Comparison of ENCODE assay signal across 17 cellular contexts in genomic region chr10:47316131-47316530, GRCh38. TPM values are rescaled to one million over a fixed set of nuclear protein-coding genes. Genes with fewer than 3 reads are reported as not detected.
A peak's percentile ranks its signal among the peaks of the same experiment; 100 is the strongest.
DNase-seq lines count a peak whose midpoint lies in the region; ATAC-seq and TF ChIP-seq lines count a peak whose summit lies in the region.
"Had no signal": no experiment of that assay in that cellular context is flagged by ENCODE, and none has a peak within 500 bp of the region (broad histone marks: within the 10 kb centered on the region; RNA-seq: fewer than 3 reads in every experiment).

No MANE protein-coding gene starts in this region.

- TF ChIP-seq CTCF in chondrocyte (IDR thresholded peaks at IDR 0.05) (no peak), nephron progenitor cell (IDR thresholded peaks at IDR 0.05) (no peak)

- ATAC-seq in Right ventricle myocardium inferior = no peak
- no peak for ATAC-seq in GM18858 (IDR thresholded peaks at IDR 0.05; ENCODE audit: unreplicated experiment)
- ATAC-seq: A549; CD8-positive, alpha-beta T cell had no signal

- H3K36me3 Mint-ChIP-seq in chondrocyte (ENCODE audit: low read depth) (no peaks in the 10 kb centered on the region), nephron progenitor cell (ENCODE audit: low read depth) (no peaks in the 10 kb centered on the region)
- H3K36me3 Mint-ChIP-seq: CD8-positive, alpha-beta T cell had no signal

- H3K27me3 Mint-ChIP-seq in chondrocyte (ENCODE audit: low read depth) (peaks cover 5% of the 10 kb centered on the region), nephron progenitor cell (ENCODE audit: low read depth, poor library complexity) (peaks cover 7% of the 10 kb centered on the region)
- H3K27me3 Mint-ChIP-seq: CD4-positive, alpha-beta T cell had no signal

- no peaks in the 10 kb centered on the region for H3K9me3 Mint-ChIP-seq in chondrocyte (ENCODE audit: low read depth)
- H3K9me3 Mint-ChIP-seq in nephron progenitor cell = no peaks in the 10 kb centered on the region
- H3K9me3 Mint-ChIP-seq: CD4-positive, alpha-beta T cell; CD8-positive, alpha-beta T cell had no signal

- no peak overlapping the region for H3K27ac Mint-ChIP-seq in chondrocyte (ENCODE audit: unreplicated experiment)
- H3K27ac Mint-ChIP-seq in nephron progenitor cell = peak overlapping the region; percentile 26
- H3K27ac Mint-ChIP-seq: B cell; CD4-positive, alpha-beta T cell; CD8-positive, alpha-beta T cell had no signal

- peaks cover 6% of the 10 kb centered on the region for H3K4me1 Mint-ChIP-seq in chondrocyte (ENCODE audit: low read depth)
- H3K4me1 Mint-ChIP-seq in nephron progenitor cell = no peaks in the 10 kb centered on the region
- H3K4me1 Mint-ChIP-seq: B cell had no signal

- DNase-seq in cardiac septum (ENCODE audit: low spot score) (peak; percentile 56), Right ventricle myocardium inferior (ENCODE audit: missing footprints) (no peak), chondrocyte (ENCODE audit: low spot score) (peak; percentile 47), nephron progenitor cell (no peak), kidney tubule cell (ENCODE audit: low spot score) (no peak), amniotic stem cell (lab: John Stamatoyannopoulos, UW) (no peak)
- DNase-seq: AML-193; Caco-2; Calu3; CD4-positive, alpha-beta T cell; CD8-positive, alpha-beta T cell; DMS79 treated with DMSO at 0.1 percent for 48 hours; GF-D8 had no signal

- H3K4me3 Mint-ChIP-seq in chondrocyte (ENCODE audit: unreplicated experiment) (no peak overlapping the region), nephron progenitor cell (no peak overlapping the region)
- H3K4me3 Mint-ChIP-seq: B cell; CD4-positive, alpha-beta T cell; CD8-positive, alpha-beta T cell had no signal

- intact Hi-C loops in cardiac septum (cut with DNase I) = loop anchor here (10.0 kb wide), 1 partner anchor 291 kb away; no protein-coding TSS in a partner anchor
- intact Hi-C loops in Right ventricle myocardium inferior (cut with DNase I) = no loop called here

RNA-seq across cellular contexts. Expression of gene GDF2, which starts 6.1 kb away (rescaled TPM):
- not detected for total RNA-seq in cardiac septum
- total RNA-seq in Right ventricle myocardium inferior = not detected
- total RNA-seq in chondrocyte = not detected in 3 replicates
- total RNA-seq: A172; B cell; Caco-2; Calu3; CD4-positive, alpha-beta T cell; CD8-positive, alpha-beta T cell had no signal

RNA-seq across cellular contexts. Expression of gene GDF10, which starts 16.1 kb away (rescaled TPM):
- total RNA-seq in cardiac septum = 1.7 TPM
- 0.27 TPM for total RNA-seq in Right ventricle myocardium inferior
- total RNA-seq in chondrocyte = 0.31 to 3.2 TPM (median 0.67 TPM) in 3 replicates
- total RNA-seq: A172, B cell, Caco-2, Calu3 had no signal

RNA-seq across cellular contexts. Expression of gene RBP3, which starts 32.0 kb away (rescaled TPM):
- not detected for total RNA-seq in cardiac septum
- not detected for total RNA-seq in Right ventricle myocardium inferior
- not detected in 3 replicates for total RNA-seq in chondrocyte
- total RNA-seq: A172; B cell; Caco-2; Calu3; CD4-positive, alpha-beta T cell; CD8-positive, alpha-beta T cell had no signal

Comparison
In these comparisons a context has a peak if more than half of its experiments do, and no peak if none do; other contexts are left out.
1. DNase-seq: peak in cardiac septum (single experiment) and chondrocyte (single experiment); none in Right ventricle myocardium inferior (single experiment), nephron progenitor cell (single experiment), kidney tubule cell (single experiment) and amniotic stem cell (single experiment).